ENCODE assay signal across 8 cellular contexts in genomic region chr5:1437452-1437851, GRCh38. TPM values are rescaled to one million over a fixed set of nuclear protein-coding genes. Genes with fewer than 3 reads are reported as not detected.
DNase-seq lines count a peak whose midpoint lies in the region; ATAC-seq lines count a peak whose summit lies in the region.
"Had no signal": no experiment of that assay in that cellular context is flagged by ENCODE, and none has a peak within 500 bp of the region (broad histone marks: within the 10 kb centered on the region; RNA-seq: fewer than 3 reads in every experiment).

No MANE protein-coding gene starts in this region.

- in situ Hi-C loops in SK-MEL-5 (cut with HindIII; ENCODE audit: low pct_unique_long_range_greater_than_20kb, low sequenced_read_pairs), result no loop called here

- DNase-seq in ELF-1 (ENCODE audit: low read depth, low spot score), result peak; percentile 64
- peak; percentile 55 for DNase-seq in M059J (ENCODE audit: low read depth)
- DNase-seq in SK-MEL-5 (ENCODE audit: low read depth, low spot score), result peak; percentile 32
- peak; percentile 17 to 25 for DNase-seq in lung microvascular endothelial cell (ENCODE audit: low read depth in 2 of 2)
- no peak for DNase-seq in NOMO-1 treated with dmso at 0.1 percent for 144 hours (lab: John Stamatoyannopoulos, UW; ENCODE audit: unreplicated experiment)
- no peak for DNase-seq in NCI-H1048 (lab: John Stamatoyannopoulos, UW)
- DNase-seq: retina had no signal

- no peak for ATAC-seq in GM21825 (IDR thresholded peaks at IDR 0.05; ENCODE audit: unreplicated experiment)

RNA-seq across cellular contexts. Expression of gene SLC6A3, which starts 7.8 kb away (rescaled TPM):
- not detected in 2 replicates for total RNA-seq in M059J (2014; rRNA removed; shearing (Covaris generic))
- total RNA-seq in SK-MEL-5 (2014; rRNA removed; shearing (Covaris generic)), result not detected in 2 replicates
- not detected in 2 replicates for polyA plus RNA-seq in SK-MEL-5 (2015; cell fraction: cytosol; rRNA removed)
- not detected in 2 replicates for polyA plus RNA-seq in SK-MEL-5 (2015; cell fraction: nucleus; rRNA removed)
- not detected in 2 replicates for total RNA-seq in lung microvascular endothelial cell

Comparison
In these comparisons a context has a peak if more than half of its experiments do, and no peak if none do; other contexts are left out.
1. DNase-seq: peak in ELF-1 (single experiment), M059J (single experiment), SK-MEL-5 (single experiment) and lung microvascular endothelial cell (2 of 2); none in NOMO-1 treated with dmso at 0.1 percent for 144 hours (single experiment) and NCI-H1048 (single experiment).